8 cellular contexts compared by ENCODE assay signal in genomic region chr2:74003494-74004211, GRCh38. TPM values are rescaled to one million over a fixed set of nuclear protein-coding genes. Genes with fewer than 3 reads are reported as not detected.
DNase-seq lines count a peak whose midpoint lies in the region; ATAC-seq and TF ChIP-seq lines count a peak whose summit lies in the region.

No MANE protein-coding gene starts in this region.

- H2BK12ac ChIP-seq in neuronal stem cell (ENCODE audit: low read length) = peak overlapping the region; percentile 69

- TF ChIP-seq CTCF in Calu3 (IDR thresholded peaks at IDR 0.05; ENCODE audit: unreplicated experiment) = no peak

- H3K4me3 ChIP-seq in ectodermal cell (ENCODE audit: insufficient read depth, low read depth, low read length) (peak overlapping the region; percentile 64), neuronal stem cell (ENCODE audit: low read length in 2 of 2) (peak overlapping the region; percentile 12 to 71)

- H3K27ac Mint-ChIP-seq in Calu3 (ENCODE audit: unreplicated experiment) = no peak overlapping the region

- DNase-seq in Calu3 (no peak), NCI-H1417 (lab: John Stamatoyannopoulos, UW) (peak in 2 of 3 experiments; percentile 63 to 90), neuronal stem cell (ENCODE audit: low spot score) (no peak)
- no peak for DNase-seq in activated CD4-positive, CD25-positive, alpha-beta regulatory T cell (lab: John Stamatoyannopoulos, UW)
- no peak for DNase-seq in stimulated activated naive CD4-positive, alpha-beta T cell (lab: John Stamatoyannopoulos, UW)

- H2BK120ac ChIP-seq in neuronal stem cell (ENCODE audit: low read depth, low read length) = peak overlapping the region; percentile 22

- CTCF ChIA-PET in Calu3 (lab: Charles Lee) = no interaction called here

- H3K4me2 ChIP-seq in neuronal stem cell (ENCODE audit: insufficient read depth, low read length, poor library complexity, severe bottlenecking) = peak overlapping the region; percentile 88

- H3K4me3 Mint-ChIP-seq in Calu3 (ENCODE audit: low read depth, unreplicated experiment) = peak overlapping the region; percentile 71

- no peaks in the 10 kb centered on the region for H3K27me3 ChIP-seq in ectodermal cell (ENCODE audit: control insufficient read depth, insufficient read depth, low read length, poor library complexity, severe bottlenecking)
- H3K27me3 ChIP-seq in neuronal stem cell (ENCODE audit: control insufficient read depth in 3 of 3, insufficient read depth in 3 of 3, low read depth in 1 of 3, low read length in 3 of 3) = peaks cover 0 to 36% (median 0%) of the 10 kb centered on the region in 3 experiments

- peaks cover 73% of the 10 kb centered on the region for H3K4me1 ChIP-seq in ectodermal cell (ENCODE audit: control insufficient read depth, insufficient read depth, low read length)
- peaks cover 58 to 59% of the 10 kb centered on the region in 2 donors for H3K4me1 ChIP-seq in neuronal stem cell (ENCODE audit: control insufficient read depth in 2 of 2, insufficient read depth in 1 of 2, low read depth in 1 of 2, low read length in 2 of 2)

- peak overlapping the region; percentile 90 for H2BK5ac ChIP-seq in neuronal stem cell (ENCODE audit: low read length)

- H3K79me1 ChIP-seq in neuronal stem cell (ENCODE audit: low read depth, low read length) = peaks cover 4% of the 10 kb centered on the region

- intact Hi-C loops in Calu3 (cut with micrococcal nuclease; ENCODE audit: unreplicated experiment) = no loop called here

- peak overlapping the region; percentile 91 for H2BK15ac ChIP-seq in neuronal stem cell (ENCODE audit: low read length)

- BruUV-seq in Calu3 (replicated peaks; lab: Mats Ljungman, UMichigan) = no TSS peak

- H3K14ac ChIP-seq in neuronal stem cell (ENCODE audit: low read length) = peak overlapping the region; percentile 25

- peak overlapping the region; percentile 92 for H3K27ac ChIP-seq in ectodermal cell (ENCODE audit: insufficient read depth, low read depth, low read length, poor library complexity, severe bottlenecking)
- no peak overlapping the region for H3K27ac ChIP-seq in neuronal stem cell (replicated peaks; ENCODE audit: low read length)

- peaks cover 43% of the 10 kb centered on the region for H3K4me1 Mint-ChIP-seq in Calu3 (ENCODE audit: low read depth, unreplicated experiment)

- no peaks in the 10 kb centered on the region for H3K9me3 Mint-ChIP-seq in Calu3 (ENCODE audit: low read depth, unreplicated experiment)

- no peak overlapping the region for H4K91ac ChIP-seq in neuronal stem cell (ENCODE audit: low read depth, low read length, poor library complexity)

- H3K27me3 Mint-ChIP-seq in Calu3 (ENCODE audit: unreplicated experiment) = no peaks in the 10 kb centered on the region

- WGBS in ectodermal cell, 2 experiments = 23 to 28% methylated on average over 16 of the region's 16 CpGs
- WGBS in neuronal stem cell (ENCODE audit: extremely low coverage in 2 of 2, insufficient read length in 2 of 2, insufficient replicate concordance in 1 of 2), 2 donors = no CpG with 5 or more reads among the region's 16 CpGs

- peak overlapping the region; percentile 96 for H2AK5ac ChIP-seq in neuronal stem cell (ENCODE audit: low read depth, low read length)

- no peak overlapping the region for H3K4ac ChIP-seq in neuronal stem cell (ENCODE audit: low read length)

- peaks cover 20% of the 10 kb centered on the region for H3K36me3 Mint-ChIP-seq in Calu3 (ENCODE audit: insufficient read depth, unreplicated experiment)

- no peak overlapping the region for H2AFZ ChIP-seq in neuronal stem cell (ENCODE audit: low read length)

- H3K23ac ChIP-seq in neuronal stem cell (ENCODE audit: low read depth, low read length, poor library complexity) = peak overlapping the region; percentile 34

- H4K8ac ChIP-seq in neuronal stem cell (ENCODE audit: low read depth, low read length) = no peak overlapping the region

- H3K18ac ChIP-seq in neuronal stem cell (ENCODE audit: low read length) = peak overlapping the region; percentile 87

- no peaks in the 10 kb centered on the region for H3K36me3 ChIP-seq in ectodermal cell (ENCODE audit: control insufficient read depth, insufficient read depth, low read length)
- H3K36me3 ChIP-seq in neuronal stem cell (replicated peaks in 1 of 2; ENCODE audit: control insufficient read depth in 2 of 2, insufficient read depth in 2 of 2, low read length in 2 of 2) = peaks cover 0 to 46% of the 10 kb centered on the region in 2 donors

- H3K9ac ChIP-seq in neuronal stem cell (ENCODE audit: low read depth, low read length, poor library complexity) = no peak overlapping the region

- H3K9me3 ChIP-seq in ectodermal cell (ENCODE audit: control insufficient read depth, low read length) (no peaks in the 10 kb centered on the region), neuronal stem cell (replicated peaks in 1 of 2; ENCODE audit: control insufficient read depth in 2 of 2, insufficient read depth in 1 of 2, low read depth in 1 of 2, low read length in 2 of 2) (no peaks in the 10 kb centered on the region)

- ATAC-seq in HG03280 (IDR thresholded peaks at IDR 0.05; ENCODE audit: unreplicated experiment) (no peak), GM19397 (IDR thresholded peaks at IDR 0.05; ENCODE audit: unreplicated experiment) (no peak)

RNA-seq across cellular contexts. Expression of gene TET3, which starts 18.9 kb away (rescaled TPM):
- total RNA-seq in Calu3 (2022) = 23.3 and 24.4 TPM in 2 replicates
- 11.9 TPM for polyA plus RNA-seq in ectodermal cell (2013, experiment 1 of 4)
- 13.8 TPM for polyA plus RNA-seq in ectodermal cell (2013, experiment 2 of 4)
- polyA plus RNA-seq in ectodermal cell (2013, experiment 3 of 4) = 7.3 TPM
- polyA plus RNA-seq in ectodermal cell (2013, experiment 4 of 4) = 8.4 TPM
- polyA plus RNA-seq in neuronal stem cell (2013, experiment 1 of 2) = 5.1 TPM
- 5.4 TPM for polyA plus RNA-seq in neuronal stem cell (2013, experiment 2 of 2)

Comparison
In these comparisons a context has a peak if more than half of its experiments do, and no peak if none do; other contexts are left out.
1. DNase-seq: peak in NCI-H1417 (2 of 3); none in Calu3 (single experiment), neuronal stem cell (single experiment), activated CD4-positive, CD25-positive, alpha-beta regulatory T cell (0 of 4) and stimulated activated naive CD4-positive, alpha-beta T cell (0 of 6).